Comparison of ENCODE assay signal across 1 cellular context in genomic region chr1:95021794-95022193, GRCh38.
TF ChIP-seq lines count a peak whose summit lies in the region.

No MANE protein-coding gene starts in this region.

TF ChIP-seq in IMR-90, 13 proteins besides CTCF, POLR2A, EP300 and RAD21 (continued from another document):
- TF ChIP-seq ELK1 (IDR thresholded peaks at IDR 0.05; ENCODE audit: borderline replicate concordance, low read depth, low read length) (no peak), FOS (IDR thresholded peaks at IDR 0.05; ENCODE audit: low read depth, low read length) (no peak), MAFK (IDR thresholded peaks at IDR 0.05; ENCODE audit: low read depth, low read length) (no peak)
